In the genomic region with DNA sequence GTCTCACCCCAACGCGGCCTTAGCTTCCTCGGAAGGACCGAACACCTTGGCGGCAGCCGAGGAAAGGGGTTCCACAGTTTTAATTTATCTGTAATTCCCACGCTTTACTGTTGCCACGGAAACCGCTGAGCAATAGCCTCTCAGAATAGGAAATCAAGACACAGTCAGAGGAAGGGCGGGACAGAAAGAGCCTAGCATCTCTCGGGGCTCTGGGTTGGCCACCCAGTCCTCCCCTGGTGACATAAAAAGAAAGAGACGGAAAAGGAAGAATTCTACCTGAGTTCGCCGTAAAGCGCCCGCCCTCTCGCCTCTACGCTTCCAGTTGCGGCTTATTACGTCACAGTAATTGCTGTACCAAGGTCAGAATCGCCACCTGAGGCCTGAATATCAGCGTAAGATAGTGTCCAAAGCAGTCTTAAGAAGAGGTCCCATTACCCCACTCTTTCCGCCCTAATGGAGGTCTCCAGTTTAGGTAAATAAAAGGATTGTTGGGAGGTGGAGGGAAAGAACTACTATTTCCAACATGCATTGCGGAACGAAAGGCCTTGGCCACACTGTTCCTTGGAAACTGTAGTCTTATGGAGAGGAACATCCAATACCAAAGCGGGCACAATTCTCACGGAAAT, we compare ENCODE assay signal across 1 cellular context.
TF ChIP-seq lines count a peak whose summit lies in the region.

No MANE protein-coding gene starts in this region.

TF ChIP-seq in IMR-90, 13 proteins besides CTCF, POLR2A, EP300 and RAD21:
- TF ChIP-seq, protein P1, sequence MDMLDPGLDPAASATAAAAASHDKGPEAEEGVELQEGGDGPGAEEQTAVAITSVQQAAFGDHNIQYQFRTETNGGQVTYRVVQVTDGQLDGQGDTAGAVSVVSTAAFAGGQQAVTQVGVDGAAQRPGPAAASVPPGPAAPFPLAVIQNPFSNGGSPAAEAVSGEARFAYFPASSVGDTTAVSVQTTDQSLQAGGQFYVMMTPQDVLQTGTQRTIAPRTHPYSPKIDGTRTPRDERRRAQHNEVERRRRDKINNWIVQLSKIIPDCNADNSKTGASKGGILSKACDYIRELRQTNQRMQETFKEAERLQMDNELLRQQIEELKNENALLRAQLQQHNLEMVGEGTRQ (IDR thresholded peaks at IDR 0.05; ENCODE audit: low read depth, low read length) = no peak
- 0 out of 2 replicates have a peak, but pooled peaks have one; percentile 44 for TF ChIP-seq MXI1 (IDR thresholded peaks at IDR 0.05; ENCODE audit: borderline replicate concordance, low read depth, low read length)
- TF ChIP-seq RCOR1 (IDR thresholded peaks at IDR 0.05; ENCODE audit: insufficient replicate concordance, low read length) = no peak
- TF ChIP-seq, protein P2, sequence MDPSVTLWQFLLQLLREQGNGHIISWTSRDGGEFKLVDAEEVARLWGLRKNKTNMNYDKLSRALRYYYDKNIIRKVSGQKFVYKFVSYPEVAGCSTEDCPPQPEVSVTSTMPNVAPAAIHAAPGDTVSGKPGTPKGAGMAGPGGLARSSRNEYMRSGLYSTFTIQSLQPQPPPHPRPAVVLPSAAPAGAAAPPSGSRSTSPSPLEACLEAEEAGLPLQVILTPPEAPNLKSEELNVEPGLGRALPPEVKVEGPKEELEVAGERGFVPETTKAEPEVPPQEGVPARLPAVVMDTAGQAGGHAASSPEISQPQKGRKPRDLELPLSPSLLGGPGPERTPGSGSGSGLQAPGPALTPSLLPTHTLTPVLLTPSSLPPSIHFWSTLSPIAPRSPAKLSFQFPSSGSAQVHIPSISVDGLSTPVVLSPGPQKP (IDR thresholded peaks at IDR 0.05; ENCODE audit: borderline replicate concordance, low read depth, low read length) = no peak
TF ChIP-seq in IMR-90: peak in this region for 1.
